ENCODE assay signal across 9 cellular contexts in genomic region chr17:82232322-82232785, GRCh38. TPM values are rescaled to one million over a fixed set of nuclear protein-coding genes. Genes with fewer than 3 reads are reported as not detected.
DNase-seq lines count a peak whose midpoint lies in the region; ATAC-seq and TF ChIP-seq lines count a peak whose summit lies in the region.
"Had no signal": no experiment of that assay in that cellular context is flagged by ENCODE, and none has a peak within 500 bp of the region (broad histone marks: within the 10 kb centered on the region; RNA-seq: fewer than 3 reads in every experiment).

No MANE protein-coding gene starts in this region.

- H3K36me3 ChIP-seq in CD8-positive, alpha-beta memory T cell (ENCODE audit: insufficient read depth, low read length), result no peaks in the 10 kb centered on the region
- H3K36me3 ChIP-seq in SJSA1 (peaks cover 75% of the 10 kb centered on the region), heart right ventricle (peaks cover 0 to 35% (median 0%) of the 10 kb centered on the region in 9 donors)

- ATAC-seq in heart right ventricle (no peak), HG03457 (IDR thresholded peaks at IDR 0.05; ENCODE audit: unreplicated experiment) (no peak), HG03097 (IDR thresholded peaks at IDR 0.05; ENCODE audit: low FRiP score, unreplicated experiment) (no peak)

- H3K9me3 Mint-ChIP-seq in CD8-positive, alpha-beta memory T cell, result no peaks in the 10 kb centered on the region
- H3K9me3 Mint-ChIP-seq: activated T-cell treated with anti-CD3 and anti-CD28 coated beads, Interleukin-2, amount 50 U/mL, for 24 hours had no signal

- H3K27me3 Mint-ChIP-seq in CD8-positive, alpha-beta memory T cell, result no peaks in the 10 kb centered on the region
- H3K27me3 Mint-ChIP-seq: activated T-cell treated with anti-CD3 and anti-CD28 coated beads, Interleukin-2, amount 50 U/mL, for 24 hours had no signal

- WGBS in heart right ventricle, 2 donors, result 78 to 79% methylated on average over 20 of the region's 20 CpGs

- H3K4me3 Mint-ChIP-seq in CD8-positive, alpha-beta memory T cell, result peak overlapping the region in 1 of 7 donors; percentile 20
- H3K4me3 Mint-ChIP-seq: activated T-cell treated with anti-CD3 and anti-CD28 coated beads, Interleukin-2, amount 50 U/mL, for 24 hours had no signal

- CTCF ChIA-PET in CD8-positive, alpha-beta memory T cell (lab: Charles Lee), result interaction anchor here (1.7 kb wide), 1 partner anchor 89 kb away, joined by 4 read pairs; no protein-coding TSS in a partner anchor

- H3K9me3 ChIP-seq in CD8-positive, alpha-beta memory T cell (ENCODE audit: low read length), result no peaks in the 10 kb centered on the region
- H3K9me3 ChIP-seq in SJSA1 (replicated peaks) (peaks cover 4% of the 10 kb centered on the region), heart right ventricle (no peaks in the 10 kb centered on the region)

- H3K4me3 ChIP-seq in CD8-positive, alpha-beta memory T cell (ENCODE audit: low read length), result no peak overlapping the region
- H3K4me3 ChIP-seq in SJSA1 (peak overlapping the region; percentile 98), heart right ventricle (peak overlapping the region in 9 of 10 donors; percentile 46 to 88 (median 71)), retinal pigment epithelial cell (ENCODE audit: low read length) (peak overlapping the region; percentile 66)

- TF ChIP-seq CTCF in heart right ventricle (IDR thresholded peaks at IDR 0.05) (no peak), retinal pigment epithelial cell (conservative IDR thresholded peaks at IDR 0.05; ENCODE audit: low read depth, low read length) (no peak)

- POLR2A ChIA-PET in CD8-positive, alpha-beta memory T cell (lab: Charles Lee), result no interaction called here

- no peak for DNase-seq in CD8-positive, alpha-beta memory T cell
- DNase-seq in SJSA1 (ENCODE audit: low read depth in 1 of 2, low spot score in 2 of 2), result no peak
- DNase-seq in heart right ventricle, result peak in 1 of 2 donors; percentile 43
- no peak for DNase-seq in retinal pigment epithelial cell (ENCODE audit: low read depth)
- DNase-seq in T-helper 1 cell, result no peak
- no peak for DNase-seq in globus pallidus (ENCODE audit: low spot score)

- peaks cover 5 to 41% (median 11%) of the 10 kb centered on the region in 3 donors for H3K4me1 Mint-ChIP-seq in CD8-positive, alpha-beta memory T cell

- intact Hi-C loops in heart right ventricle (cut with DNase I), result loop anchor here in 3 of 10 donors (5.0 to 10.0 kb wide), 3 partner anchors 65 to 92 kb away; no protein-coding TSS in a partner anchor

- H3K27ac Mint-ChIP-seq in CD8-positive, alpha-beta memory T cell, result peak overlapping the region in 2 of 8 donors; percentile 27 to 43
- H3K27ac Mint-ChIP-seq: activated T-cell treated with anti-CD3 and anti-CD28 coated beads, Interleukin-2, amount 50 U/mL, for 24 hours had no signal

- no peaks in the 10 kb centered on the region for H3K27me3 ChIP-seq in CD8-positive, alpha-beta memory T cell (ENCODE audit: insufficient read depth, low read length, poor library complexity, severe bottlenecking)
- H3K27me3 ChIP-seq in SJSA1 (replicated peaks), result no peaks in the 10 kb centered on the region
- no peaks in the 10 kb centered on the region for H3K27me3 ChIP-seq in heart right ventricle

- peaks cover 39% of the 10 kb centered on the region for H3K4me1 ChIP-seq in CD8-positive, alpha-beta memory T cell (ENCODE audit: insufficient read depth, low read length)
- peaks cover 90% of the 10 kb centered on the region for H3K4me1 ChIP-seq in SJSA1 (replicated peaks)
- H3K4me1 ChIP-seq in heart right ventricle, result peaks cover 20 to 87% (median 53%) of the 10 kb centered on the region in 9 donors

- H3K27ac ChIP-seq in CD8-positive, alpha-beta memory T cell (ENCODE audit: low read depth, low read length), result peak overlapping the region; percentile 73
- H3K27ac ChIP-seq in SJSA1, result no peak overlapping the region
- peak overlapping the region; percentile 85 to 100 (median 97) for H3K27ac ChIP-seq in heart right ventricle

- H3K36me3 Mint-ChIP-seq in CD8-positive, alpha-beta memory T cell, result peaks cover 0 to under 1% (median 0%) of the 10 kb centered on the region in 3 donors

RNA-seq across cellular contexts. Expression of gene SLC16A3, which starts 3.5 kb away (rescaled TPM):
- 10 to 100 TPM; 27.5 to 31.8 TPM for total RNA-seq in CD8-positive, alpha-beta memory T cell
- 3.3 TPM for polyA plus RNA-seq in CD8-positive, alpha-beta memory T cell
- 149 and 249 TPM in 2 replicates for total RNA-seq in SJSA1 (2014; rRNA removed; shearing (Covaris generic))
- total RNA-seq in heart right ventricle, result 10 to 100 TPM in 5 of 10 donors, 1 to 10 TPM in 5; 4.8 to 65.3 (median 10.1) TPM
- 10 to 100 TPM in 1 of 2 donors, 1 to 10 TPM in 1; 8.4 to 33.6 TPM for polyA plus RNA-seq in heart right ventricle

RNA-seq across cellular contexts. Expression of gene CCDC57, which starts 19.7 kb away (rescaled TPM):
- 10 to 100 TPM; 69.8 to 77.6 TPM for total RNA-seq in CD8-positive, alpha-beta memory T cell
- polyA plus RNA-seq in CD8-positive, alpha-beta memory T cell, result 39.2 TPM
- total RNA-seq in SJSA1 (2014; rRNA removed; shearing (Covaris generic)), result 8.2 and 9.4 TPM in 2 replicates
- 10 to 100 TPM in 8 of 10 donors, 1 to 10 TPM in 2; 7.0 to 16.2 (median 10.7) TPM for total RNA-seq in heart right ventricle
- 10 to 100 TPM in 1 of 2 donors, 1 to 10 TPM in 1; 9.4 to 34.5 TPM for polyA plus RNA-seq in heart right ventricle

RNA-seq across cellular contexts. Expression of gene CSNK1D, which starts 41.1 kb away (rescaled TPM):
- total RNA-seq in CD8-positive, alpha-beta memory T cell, result 100 to 1,000 TPM; 129 to 141 TPM
- 74.6 TPM for polyA plus RNA-seq in CD8-positive, alpha-beta memory T cell
- total RNA-seq in SJSA1 (2014; rRNA removed; shearing (Covaris generic)), result 26.0 and 33.7 TPM in 2 replicates
- 10 to 100 TPM; 56.8 to 72.7 (median 67.8) TPM for total RNA-seq in heart right ventricle
- polyA plus RNA-seq in heart right ventricle, result 10 to 100 TPM; 54.4 to 58.1 TPM
